In genomic region chr15:45118131-45118588, GRCh38 we compare ENCODE assay signal across 8 cellular contexts. TPM values are rescaled to one million over a fixed set of nuclear protein-coding genes. Genes with fewer than 3 reads are reported as not detected.
DNase-seq lines count a peak whose midpoint lies in the region; ATAC-seq, FAIRE-seq and TF ChIP-seq lines count a peak whose summit lies in the region.

No MANE protein-coding gene starts in this region.

- DNase-seq in GM12892 (ENCODE audit: insufficient read length): peak; percentile 91
- DNase-seq in NCI-H1436 (lab: John Stamatoyannopoulos, UW): peak; percentile 92
- DNase-seq in SW480 (ENCODE audit: low spot score): peak; percentile 80
- peak; percentile 87 to 96 (median 93) for DNase-seq in adrenal gland
- DNase-seq in right atrium auricular region (ENCODE audit: low spot score): peak; percentile 87
- peak; percentile 95 for DNase-seq in retina
- DNase-seq in GF-D8 (lab: John Stamatoyannopoulos, UW): no peak

- H3K27me3 ChIP-seq in adrenal gland (peaks cover 45% of the 10 kb centered on the region), right atrium auricular region (peaks cover 15 to 18% of the 10 kb centered on the region in 2 donors)

- FAIRE-seq in GM12892 (lab: Jason Lieb, UNC): peak; percentile 99

- H3K4me1 ChIP-seq in adrenal gland (replicated peaks in 1 of 2) (peaks cover 6 to 13% of the 10 kb centered on the region in 2 donors), right atrium auricular region (peaks cover 0 to 26% of the 10 kb centered on the region in 2 donors)

- no peak overlapping the region for H3K4me3 ChIP-seq in adrenal gland
- peak overlapping the region; percentile 16 to 32 for H3K4me3 ChIP-seq in right atrium auricular region

- peak; percentile 93 for ATAC-seq in HG02870 (IDR thresholded peaks at IDR 0.05; ENCODE audit: unreplicated experiment)

- H3K36me3 ChIP-seq in adrenal gland (replicated peaks in 1 of 2): no peaks in the 10 kb centered on the region
- no peaks in the 10 kb centered on the region for H3K36me3 ChIP-seq in right atrium auricular region

- TF ChIP-seq POLR2A in GM12892 (IDR thresholded peaks at IDR 0.05; ENCODE audit: low read depth, low read length) (no peak), adrenal gland (IDR thresholded peaks at IDR 0.05) (no peak)

- H3K27ac ChIP-seq in adrenal gland (no peak overlapping the region), right atrium auricular region (no peak overlapping the region)

- TF ChIP-seq CTCF in adrenal gland (IDR thresholded peaks at IDR 0.05) (peak; percentile 93 to 99 (median 98)), right atrium auricular region (IDR thresholded peaks at IDR 0.05) (peak; percentile 96 to 97)

- intact Hi-C loops in adrenal gland (cut with DNase I): loop anchor here in 1 of 2 donors (5.0 to 10.0 kb wide), 3 partner anchors 49 to 143 kb away; no protein-coding TSS in a partner anchor

- WGBS in adrenal gland, 4 donors: 0 to 1% (median 1%) methylated on average over 6 to 14 of the region's 14 CpGs

- H3K9me3 ChIP-seq in adrenal gland (replicated peaks in 1 of 3) (no peaks in the 10 kb centered on the region), right atrium auricular region (no peaks in the 10 kb centered on the region)

RNA-seq across cellular contexts. Expression of gene DUOXA2, which starts 4.0 kb away (rescaled TPM):
- not detected for polyA plus RNA-seq in GM12892 (2012; ENCODE audit: missing spikeins)
- total RNA-seq in adrenal gland: 1 to 10 TPM in 3 of 8 donors, under 1 TPM in 1, not detected in 4; 0.87 to 4.1 (median 1.4) TPM
- under 1 TPM; 0.11 to 0.84 (median 0.48) TPM for polyA plus RNA-seq in adrenal gland
- not detected for total RNA-seq in right atrium auricular region

RNA-seq across cellular contexts. Expression of gene DUOX2, which starts 4.2 kb away (rescaled TPM):
- polyA plus RNA-seq in GM12892 (2012; ENCODE audit: missing spikeins): 0.04 TPM
- total RNA-seq in adrenal gland (10 to 100 TPM in 1 of 8 donors, 1 to 10 TPM in 4, under 1 TPM in 3; 0.28 to 18.5 (median 1.8) TPM), right atrium auricular region (under 1 TPM; 0.08 to 0.11 TPM)
- polyA plus RNA-seq in adrenal gland: 1 to 10 TPM; 1.1 to 1.7 (median 1.3) TPM

RNA-seq across cellular contexts. Expression of gene DUOXA1, which starts 11.5 kb away (rescaled TPM):
- polyA plus RNA-seq in GM12892 (2012; ENCODE audit: missing spikeins): not detected
- total RNA-seq in adrenal gland (10 to 100 TPM in 2 of 8 donors, 1 to 10 TPM in 6; 1.9 to 21.3 (median 6.1) TPM), right atrium auricular region (1 to 10 TPM in 1 of 2 donors, under 1 TPM in 1; 0.41 to 2.7 TPM)
- polyA plus RNA-seq in adrenal gland: 1 to 10 TPM in 2 of 3 donors, under 1 TPM in 1; 0.81 to 5.1 (median 2.9) TPM

RNA-seq across cellular contexts. Expression of gene DUOX1, which starts 11.6 kb away (rescaled TPM):
- 0.81 TPM for polyA plus RNA-seq in GM12892 (2012; ENCODE audit: missing spikeins)
- total RNA-seq in adrenal gland (10 to 100 TPM in 7 of 8 donors, 1 to 10 TPM in 1; 8.2 to 98.8 (median 24.2) TPM), right atrium auricular region (1 to 10 TPM; 1.1 to 3.6 TPM)
- 10 to 100 TPM in 2 of 3 donors, 1 to 10 TPM in 1; 2.5 to 23.7 (median 14.2) TPM for polyA plus RNA-seq in adrenal gland

Comparison
In these comparisons a context has a peak if more than half of its experiments do, and no peak if none do; other contexts are left out.
1. H3K4me3 ChIP-seq: peak in right atrium auricular region (2 of 2); none in adrenal gland (0 of 4).